8 cellular contexts compared by ENCODE assay signal in genomic region chr9:99822596-99823391, GRCh38. TPM values are rescaled to one million over a fixed set of nuclear protein-coding genes. Genes with fewer than 3 reads are reported as not detected.
DNase-seq lines count a peak whose midpoint lies in the region; ATAC-seq, FAIRE-seq and TF ChIP-seq lines count a peak whose summit lies in the region.

No MANE protein-coding gene starts in this region.

- no peaks in the 10 kb centered on the region for H3K79me2 ChIP-seq in PC-9 (ENCODE audit: low read depth)

- DNase-seq in AG09309 (ENCODE audit: low read depth): no peak
- DNase-seq in H54 (ENCODE audit: insufficient read length, low spot score): peak; percentile 69
- DNase-seq in PC-9: peak; percentile 35 to 45
- peak; percentile 63 for DNase-seq in activated naive CD4-positive, alpha-beta T cell treated with anti-CD3 and anti-CD28 coated beads for 36 hours
- DNase-seq in glomerular visceral epithelial cell (ENCODE audit: extremely low spot score): peak; percentile 43
- DNase-seq in pancreas: peak; percentile 16 to 69 (median 36)

- no peak for ATAC-seq in pancreas
- no peak for ATAC-seq in GM18511 (IDR thresholded peaks at IDR 0.05; ENCODE audit: unreplicated experiment)
- ATAC-seq in GM19452 (IDR thresholded peaks at IDR 0.05; ENCODE audit: unreplicated experiment): no peak

- TF ChIP-seq POLR2A in H54 (IDR thresholded peaks at IDR 0.05; ENCODE audit: low read depth, low read length): no peak

- peaks cover 58% of the 10 kb centered on the region for H3K4me1 Mint-ChIP-seq in activated naive CD4-positive, alpha-beta T cell treated with anti-CD3 and anti-CD28 coated beads for 36 hours (ENCODE audit: low read depth)

- H3K4me2 ChIP-seq in PC-9: peak overlapping the region; percentile 93

- H3K27ac ChIP-seq in PC-9: no peak overlapping the region
- no peak overlapping the region for H3K27ac ChIP-seq in pancreas

- peaks cover 17% of the 10 kb centered on the region for H3K27me3 Mint-ChIP-seq in activated naive CD4-positive, alpha-beta T cell treated with anti-CD3 and anti-CD28 coated beads for 36 hours (ENCODE audit: low read depth)

- intact Hi-C loops in PC-9 (cut with micrococcal nuclease; ENCODE audit: unreplicated experiment): loop anchor here (5.0 to 10.0 kb wide), 4 partner anchors 142 to 1575 kb away; partner anchors contain the start of genes MRPL50, MSANTD3 and ZNF189
- intact Hi-C loops in activated naive CD4-positive, alpha-beta T cell treated with anti-CD3 and anti-CD28 coated beads for 36 hours (cut with micrococcal nuclease): loop anchor here (1.0 to 5.0 kb wide), 7 partner anchors 390 to 775 kb away; partner anchors contain the start of genes MSANTD3, SEC61B and TGFBR1
- intact Hi-C loops in pancreas (cut with DNase I): no loop called here

- H3K4me1 ChIP-seq in PC-9 (replicated peaks; ENCODE audit: insufficient read depth): peaks cover 31% of the 10 kb centered on the region
- H3K4me1 ChIP-seq in pancreas: peaks cover 0 to 9% (median 5%) of the 10 kb centered on the region in 3 donors

- peak overlapping the region; percentile 70 for H3K27ac Mint-ChIP-seq in activated naive CD4-positive, alpha-beta T cell treated with anti-CD3 and anti-CD28 coated beads for 36 hours

- peaks cover 6% of the 10 kb centered on the region for H3K36me3 Mint-ChIP-seq in activated naive CD4-positive, alpha-beta T cell treated with anti-CD3 and anti-CD28 coated beads for 36 hours (ENCODE audit: low read depth)

- H3K4me3 ChIP-seq in AG09309 (ENCODE audit: control insufficient read depth, low read depth, low read length): peak overlapping the region; percentile 66
- H3K4me3 ChIP-seq in PC-9: peak overlapping the region; percentile 87
- H3K4me3 ChIP-seq in pancreas: peak overlapping the region; percentile 74 to 84 (median 78)

- TF ChIP-seq CTCF in AG09309 (IDR thresholded peaks at IDR 0.05; ENCODE audit: control insufficient read depth, insufficient read depth, low read depth, low read length, missing control alignments) (no peak), PC-9 (conservative IDR thresholded peaks at IDR 0.05) (no peak), pancreas (IDR thresholded peaks at IDR 0.05) (no peak)

- WGBS in pancreas, 2 donors: 1% methylated on average over 49 of the region's 49 CpGs

- H2AFZ ChIP-seq in PC-9: peak overlapping the region; percentile 94

- POLR2A ChIA-PET in PC-9 (lab: Charles Lee; ENCODE audit: unreplicated experiment): interaction anchor here (0.6 kb wide), 1 partner anchor 1758 kb away, joined by 6 read pairs; no protein-coding TSS in a partner anchor

- H3K9me2 ChIP-seq in PC-9 (ENCODE audit: insufficient read depth): no peaks in the 10 kb centered on the region

- FAIRE-seq in H54 (lab: Jason Lieb, UNC) (no peak), pancreas (lab: Jason Lieb, UNC) (no peak)

- peak overlapping the region; percentile 94 for H3K4me3 Mint-ChIP-seq in activated naive CD4-positive, alpha-beta T cell treated with anti-CD3 and anti-CD28 coated beads for 36 hours

- H3K36me3 ChIP-seq in PC-9 (ENCODE audit: low read depth): no peaks in the 10 kb centered on the region
- no peaks in the 10 kb centered on the region for H3K36me3 ChIP-seq in pancreas

- no TSS peak for BruUV-seq in PC-9 (replicated peaks; lab: Mats Ljungman, UMichigan)

- no peaks in the 10 kb centered on the region for H4K20me1 ChIP-seq in PC-9 (ENCODE audit: insufficient read depth)

- no peaks in the 10 kb centered on the region for H3K9me3 Mint-ChIP-seq in activated naive CD4-positive, alpha-beta T cell treated with anti-CD3 and anti-CD28 coated beads for 36 hours

- H3F3A ChIP-seq in PC-9 (ENCODE audit: insufficient read depth, low read depth): peaks cover 9% of the 10 kb centered on the region; the same call in 1 of the 2 replicates

- H3K9me3 ChIP-seq in PC-9 (ENCODE audit: insufficient read depth, low read depth) (no peaks in the 10 kb centered on the region), pancreas (no peaks in the 10 kb centered on the region)

- CTCF ChIA-PET in PC-9 (lab: Charles Lee): no interaction called here
- CTCF ChIA-PET in activated naive CD4-positive, alpha-beta T cell treated with anti-CD3 and anti-CD28 coated beads for 36 hours (lab: Charles Lee): no interaction called here

- H3K27me3 ChIP-seq in PC-9 (ENCODE audit: insufficient read depth, low read depth) (peaks cover 20% of the 10 kb centered on the region), pancreas (no peaks in the 10 kb centered on the region)

RNA-seq across cellular contexts. Expression of gene NR4A3, which starts 1.1 kb away (rescaled TPM):
- total RNA-seq in PC-9 (2021): not detected in 2 replicates
- total RNA-seq in activated naive CD4-positive, alpha-beta T cell treated with anti-CD3 and anti-CD28 coated beads for 36 hours: 1 to 10 TPM; 3.8 to 4.2 TPM
- total RNA-seq in pancreas: 1 to 10 TPM in 4 of 6 donors, under 1 TPM in 2; 0.41 to 3.1 (median 1.1) TPM
- polyA plus RNA-seq in pancreas: 1 to 10 TPM; 1.9 to 3.8 TPM

Comparison
In these comparisons a context has a peak if more than half of its experiments do, and no peak if none do; other contexts are left out.
1. intact Hi-C loops: an anchor here in PC-9 (5.0 to 10.0 kb wide) and activated naive CD4-positive, alpha-beta T cell treated with anti-CD3 and anti-CD28 coated beads for 36 hours (1.0 to 5.0 kb wide); none called in pancreas.